27 cellular contexts compared by ENCODE assay signal in the genomic region with DNA sequence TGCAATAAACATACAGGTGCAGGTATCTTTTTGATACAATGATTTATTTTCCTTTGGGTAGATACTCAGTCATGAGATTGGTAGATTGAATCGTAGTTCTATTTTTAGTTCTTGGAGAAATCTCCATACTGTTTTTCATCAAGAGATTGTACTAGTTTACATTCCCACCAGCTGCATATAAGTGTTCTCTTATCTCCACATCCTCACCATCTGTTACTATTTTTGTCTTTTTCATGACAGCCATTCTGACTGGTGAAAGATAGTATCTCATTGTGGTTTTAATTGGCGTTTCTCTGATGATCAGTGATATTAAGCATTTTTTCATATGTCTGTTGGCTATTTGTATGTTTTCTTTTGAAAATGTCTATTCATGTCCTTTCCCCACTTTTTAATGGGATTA.
"Had no signal": no experiment of that assay in that cellular context is flagged by ENCODE, and none has a peak within 500 bp of the region (broad histone marks: within the 10 kb centered on the region; RNA-seq: fewer than 3 reads in every experiment).

No MANE protein-coding gene starts in this region.

- H3K4me3 ChIP-seq: dorsolateral prefrontal cortex, esophagus muscularis mucosa, heart right ventricle, left lung, neural progenitor cell, right lobe of liver, smooth muscle cell, suprapubic skin, transverse colon, upper lobe of right lung, uterus had no signal

- H2AFZ ChIP-seq: neural progenitor cell, parathyroid adenoma had no signal

- H3K27ac ChIP-seq: dorsolateral prefrontal cortex, epithelial cell of prostate, esophagus muscularis mucosa, foreskin keratinocyte, heart right ventricle, left lung, neural progenitor cell, parathyroid adenoma, right lobe of liver, suprapubic skin, transverse colon, upper lobe of right lung, uterus had no signal

- H3K9ac ChIP-seq: neural progenitor cell, parathyroid adenoma had no signal

- H3K4me1 ChIP-seq: left lung, parathyroid adenoma, suprapubic skin, transverse colon, upper lobe of right lung, uterus had no signal

- H3K36me3 ChIP-seq: left lung, neural progenitor cell, right lobe of liver, suprapubic skin, transverse colon, upper lobe of right lung, uterus had no signal

- ATAC-seq: foreskin keratinocyte; heart right ventricle; left cardiac atrium; left lung; naive thymus-derived CD4-positive, alpha-beta T cell; right lobe of liver; stimulated activated naive CD8-positive, alpha-beta T cell treated with anti-CD3 and anti-CD28 coated beads, Interleukin-15, amount 100 ng/mL, for 72 hours; upper lobe of right lung had no signal

- H3K27me3 ChIP-seq: dorsolateral prefrontal cortex, esophagus muscularis mucosa, foreskin keratinocyte, heart right ventricle, left lung, neural progenitor cell, right lobe of liver, suprapubic skin, transverse colon, upper lobe of right lung, uterus had no signal

- H3K4me2 ChIP-seq: neural progenitor cell, smooth muscle cell had no signal

- DNase-seq: dorsolateral prefrontal cortex; effector CD4-positive, alpha-beta T cell; foreskin keratinocyte; glutamatergic neuron; heart right ventricle; hippocampal formation; left cardiac atrium; left lung; mesendoderm; midbrain; naive thymus-derived CD4-positive, alpha-beta T cell; right lobe of liver; stimulated activated CD4-positive, alpha-beta T cell treated with anti-CD3 and anti-CD28 coated beads, Interleukin-12 subunit alpha, Interleukin-12 subunit beta, amount 100 ng/mL, for 4 hours; stimulated activated CD4-positive, alpha-beta T cell treated with anti-CD3 and anti-CD28 coated beads, Interleukin-1b, Interleukin-23, amount 100 ng/mL, for 48 hours; stimulated activated CD4-positive, alpha-beta T cell treated with anti-CD3 and anti-CD28 coated beads, Interleukin-4, amount 100 ng/mL, for 1 hour; stimulated activated CD8-positive, alpha-beta memory T cell treated with anti-CD3 and anti-CD28 coated beads, Interleukin-4, amount 100 ng/mL, for 48 hours; stimulated activated naive CD4-positive, alpha-beta T cell; stimulated activated naive CD8-positive, alpha-beta T cell treated with anti-CD3 and anti-CD28 coated beads, Interleukin-15, amount 100 ng/mL, for 72 hours; transverse colon; upper lobe of right lung; uterus had no signal

- H3K9me3 ChIP-seq: esophagus muscularis mucosa, right lobe of liver, suprapubic skin, transverse colon, upper lobe of right lung, uterus had no signal
